1 cellular context compared by ENCODE assay signal in genomic region chr5:53019320-53019719, GRCh38.
TF ChIP-seq lines count a peak whose summit lies in the region.

No MANE protein-coding gene starts in this region.

TF ChIP-seq in K562, 482 proteins besides CTCF, POLR2A, EP300 and RAD21 (continued from another document and continues in another):
- TF ChIP-seq ZNF398 (CRISPR knock-in tag; IDR thresholded peaks at IDR 0.05) (no peak), HMG20B (CRISPR knock-in tag; IDR thresholded peaks at IDR 0.05) (no peak), UBTF (IDR thresholded peaks at IDR 0.05; ENCODE audit: borderline replicate concordance in 1 of 2, low read depth in 2 of 2, low read length in 2 of 2) (no peak), BRF1 (IDR thresholded peaks at IDR 0.05; ENCODE audit: borderline replicate concordance, extremely low read depth, insufficient read length) (no peak), MLLT1 (IDR thresholded peaks at IDR 0.05) (no peak), ZBTB26 (CRISPR knock-in tag; IDR thresholded peaks at IDR 0.05) (no peak), ILK (tag; IDR thresholded peaks at IDR 0.05; ENCODE audit: borderline replicate concordance, low read depth) (no peak), ETV1 (tag; conservative IDR thresholded peaks at IDR 0.05; ENCODE audit: low read depth) (no peak), ZNF347 (CRISPR knock-in tag; IDR thresholded peaks at IDR 0.05; ENCODE audit: low read depth) (no peak), TAF15 (IDR thresholded peaks at IDR 0.05; ENCODE audit: low read depth, low read length) (no peak), ZNF512 (tag; IDR thresholded peaks at IDR 0.05) (no peak), TAF1 (IDR thresholded peaks at IDR 0.05; ENCODE audit: control insufficient read depth, extremely low read depth, insufficient read depth, low read length, severe bottlenecking) (no peak), TFAM (CRISPR knock-in tag; conservative IDR thresholded peaks at IDR 0.05) (no peak), BMI1 (IDR thresholded peaks at IDR 0.05; ENCODE audit: low read length) (no peak), ZSCAN32 (CRISPR knock-in tag; IDR thresholded peaks at IDR 0.05) (no peak), CBX5 (IDR thresholded peaks at IDR 0.05; ENCODE audit: borderline replicate concordance, low read depth) (no peak), MIER1 (IDR thresholded peaks at IDR 0.05; ENCODE audit: low read depth) (no peak), U2AF1 (optimal IDR thresholded peaks at IDR 0.05; ENCODE audit: low read depth, low read length) (no peak), ZNF699 (CRISPR knock-in tag; IDR thresholded peaks at IDR 0.05; ENCODE audit: insufficient replicate concordance) (no peak), HDAC3 (IDR thresholded peaks at IDR 0.05; ENCODE audit: borderline replicate concordance, partially characterized antibody) (no peak), PRMT5 (CRISPR knock-in tag; IDR thresholded peaks at IDR 0.05) (no peak), ZNF436 (CRISPR knock-in tag; IDR thresholded peaks at IDR 0.05) (no peak), BHLHE40 (IDR thresholded peaks at IDR 0.05; ENCODE audit: low read length) (no peak), HIVEP1 (CRISPR knock-in tag; IDR thresholded peaks at IDR 0.05) (no peak), ARID2 (IDR thresholded peaks at IDR 0.05) (no peak), ZFP30 (CRISPR knock-in tag; IDR thresholded peaks at IDR 0.05; ENCODE audit: borderline replicate concordance) (no peak), SMARCE1 (IDR thresholded peaks at IDR 0.05) (peak; percentile 86; the same call in 1 of the 2 replicates), NR2F6 (CRISPR knock-in tag; IDR thresholded peaks at IDR 0.05) (no peak), KLF10 (CRISPR knock-in tag; IDR thresholded peaks at IDR 0.05) (no peak), FUS (optimal IDR thresholded peaks at IDR 0.05; ENCODE audit: low read depth, low read length) (no peak), MYC (IDR thresholded peaks at IDR 0.05; ENCODE audit: low read depth, low read length) (no peak), MYC (CRISPR knock-in tag; IDR thresholded peaks at IDR 0.05; ENCODE audit: borderline replicate concordance, low read depth) (no peak), HES1 (IDR thresholded peaks at IDR 0.05; ENCODE audit: low read depth) (peak; percentile 83), JUND (IDR thresholded peaks at IDR 0.05; ENCODE audit: borderline replicate concordance, low read depth, low read length) (peak; percentile 89), JUND (tag; IDR thresholded peaks at IDR 0.05; ENCODE audit: borderline replicate concordance, low read depth, low read length) (peak; percentile 92), ZNF212 (CRISPR knock-in tag; IDR thresholded peaks at IDR 0.05) (no peak), TOE1 (IDR thresholded peaks at IDR 0.05; ENCODE audit: borderline replicate concordance) (no peak), TOE1 (CRISPR knock-in tag; IDR thresholded peaks at IDR 0.05; ENCODE audit: borderline replicate concordance, low read depth) (no peak), POLR2B (IDR thresholded peaks at IDR 0.05; ENCODE audit: low read depth, partially characterized antibody) (no peak), YY1 (IDR thresholded peaks at IDR 0.05; ENCODE audit: borderline replicate concordance in 1 of 3, control insufficient read depth in 1 of 3, extremely low read depth in 1 of 3, insufficient read depth in 3 of 3, insufficient read length in 1 of 3, insufficient replicate concordance in 2 of 3, low read depth in 1 of 3, low read length in 2 of 3) (peak in 1 of 3 experiments; percentile 41), ZNF395 (CRISPR knock-in tag; IDR thresholded peaks at IDR 0.05) (no peak), ARID3B (CRISPR knock-in tag; IDR thresholded peaks at IDR 0.05; ENCODE audit: borderline replicate concordance) (no peak), TCF7 (IDR thresholded peaks at IDR 0.05; ENCODE audit: borderline replicate concordance) (no peak), TCF15 (CRISPR knock-in tag; IDR thresholded peaks at IDR 0.05) (no peak), ZNF175 (CRISPR knock-in tag; IDR thresholded peaks at IDR 0.05; ENCODE audit: low read depth) (no peak), KLF16 (IDR thresholded peaks at IDR 0.05) (no peak), KHSRP (IDR thresholded peaks at IDR 0.05) (no peak), ARID1B (IDR thresholded peaks at IDR 0.05) (peak; percentile 71), GTF2F1 (IDR thresholded peaks at IDR 0.05; ENCODE audit: low read depth, low read length) (no peak), KAT8 (IDR thresholded peaks at IDR 0.05; ENCODE audit: low read depth) (no peak), E2F4 (CRISPR knock-in tag; IDR thresholded peaks at IDR 0.05; ENCODE audit: low read depth) (no peak), YBX1 (IDR thresholded peaks at IDR 0.05) (no peak), NFE2L1 (tag; IDR thresholded peaks at IDR 0.05; ENCODE audit: borderline replicate concordance, low read depth) (no peak), CBX3 (IDR thresholded peaks at IDR 0.05; ENCODE audit: borderline replicate concordance in 1 of 2, low read length in 2 of 2) (no peak), JUN (IDR thresholded peaks at IDR 0.05; ENCODE audit: borderline replicate concordance, low read depth, low read length) (peak; percentile 82), JUN (CRISPR knock-in tag; IDR thresholded peaks at IDR 0.05; ENCODE audit: borderline replicate concordance) (no peak), JUNB (CRISPR knock-in tag; conservative IDR thresholded peaks at IDR 0.05) (0 out of 2 replicates have a peak, but pooled peaks have one; percentile 45), ZKSCAN3 (CRISPR knock-in tag; IDR thresholded peaks at IDR 0.05) (no peak), TBP (optimal IDR thresholded peaks at IDR 0.05; ENCODE audit: low read depth, low read length) (no peak), ZNF655 (CRISPR knock-in tag; IDR thresholded peaks at IDR 0.05) (no peak), GATAD2B (IDR thresholded peaks at IDR 0.05; ENCODE audit: borderline replicate concordance) (no peak)
